27 cellular contexts compared by ENCODE assay signal in the genomic region with DNA sequence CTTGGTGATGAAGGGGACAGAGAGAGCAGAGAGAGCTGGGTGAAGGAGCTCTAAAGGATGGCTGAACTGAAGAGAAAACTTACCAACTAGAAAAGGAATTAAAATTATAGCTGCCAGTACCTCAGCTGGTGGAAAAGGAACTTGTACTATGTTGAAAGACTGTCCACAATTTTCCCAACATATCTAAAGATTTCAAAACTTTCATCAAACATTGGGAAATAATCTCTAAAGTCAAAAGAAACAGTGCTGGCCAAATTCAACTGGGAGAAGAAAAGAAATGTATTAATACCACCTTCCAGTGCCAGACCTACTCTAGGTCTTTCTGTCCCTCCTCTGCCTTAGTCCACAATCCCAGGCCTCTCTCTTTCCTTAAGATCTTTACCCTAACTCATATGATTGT. TPM values are rescaled to one million over a fixed set of nuclear protein-coding genes. Genes with fewer than 3 reads are reported as not detected.
DNase-seq lines count a peak whose midpoint lies in the region; ATAC-seq, FAIRE-seq and TF ChIP-seq lines count a peak whose summit lies in the region.
"Had no signal": no experiment of that assay in that cellular context is flagged by ENCODE, and none has a peak within 500 bp of the region (broad histone marks: within the 10 kb centered on the region; RNA-seq: fewer than 3 reads in every experiment).

No MANE protein-coding gene starts in this region.

- peaks cover 29 to 77% (median 63%) of the 10 kb centered on the region in 4 donors for H3K36me3 ChIP-seq in upper lobe of left lung

- no peaks in the 10 kb centered on the region for H3K27me3 Mint-ChIP-seq in activated T-cell treated with anti-CD3 and anti-CD28 coated beads, Interleukin-2, amount 50 U/mL, for 24 hours
- H3K27me3 Mint-ChIP-seq: activated naive CD8-positive, alpha-beta T cell treated with anti-CD3 and anti-CD28 coated beads, Interleukin-2, amount 10 ng/mL, durations not matched to agents 7 days and 5 days; activated T-helper 17 cell treated with anti-CD3 and anti-CD28 coated beads, Interleukin-2, amount 50 U/mL, for 72 hours; effector memory CD8-positive, alpha-beta T cell had no signal

- peaks cover 20% of the 10 kb centered on the region for H3K4me1 Mint-ChIP-seq in activated T-cell treated with anti-CD3 and anti-CD28 coated beads, Interleukin-2, amount 50 U/mL, for 24 hours (ENCODE audit: low read depth)

- no peaks in the 10 kb centered on the region for H3K27me3 ChIP-seq in upper lobe of left lung
- H3K27me3 ChIP-seq: BLaER1, body of pancreas, esophagus squamous epithelium, heart right ventricle, stomach had no signal

- POLR2A ChIA-PET in RWPE1 (lab: Yijun Ruan, JAX; ENCODE audit: low non-redundant PET): no interaction called here

- H3K4me1 ChIP-seq in upper lobe of left lung: peaks cover 9 to 20% (median 16%) of the 10 kb centered on the region in 4 donors

- peak overlapping the region; percentile 29 for H3K27ac Mint-ChIP-seq in activated T-cell treated with anti-CD3 and anti-CD28 coated beads, Interleukin-2, amount 50 U/mL, for 24 hours
- H3K27ac Mint-ChIP-seq: activated naive CD8-positive, alpha-beta T cell treated with anti-CD3 and anti-CD28 coated beads, Interleukin-2, amount 10 ng/mL, durations not matched to agents 7 days and 5 days; activated T-helper 17 cell treated with anti-CD3 and anti-CD28 coated beads, Interleukin-2, amount 50 U/mL, for 72 hours had no signal

- no peak for ATAC-seq in upper lobe of left lung (ENCODE audit: low FRiP score in 2 of 2)
- ATAC-seq: activated T-helper 17 cell treated with anti-CD3 and anti-CD28 coated beads, Interleukin-2, amount 50 U/mL, for 72 hours; body of pancreas; effector memory CD8-positive, alpha-beta T cell; PC-3 had no signal

- no peaks in the 10 kb centered on the region for H3K9me3 ChIP-seq in upper lobe of left lung
- H3K9me3 ChIP-seq: BLaER1, body of pancreas, esophagus squamous epithelium, HAP-1, heart right ventricle, left ventricle myocardium inferior, stomach had no signal

- no peak for DNase-seq in activated T-cell treated with anti-CD3 and anti-CD28 coated beads, Interleukin-2, amount 50 U/mL, for 24 hours
- DNase-seq in activated T-cell treated with anti-CD3 and anti-CD28 coated beads, Interleukin-2, amount 50 U/mL, for 48 hours: no peak
- DNase-seq in RWPE1 (ENCODE audit: low spot score): no peak
- peak; percentile 45 for DNase-seq in fibroblast of the aortic adventitia (ENCODE audit: low read depth)
- DNase-seq in upper lobe of left lung: no peak
- DNase-seq in frontal cortex (ENCODE audit: low spot score in 2 of 2): no peak
- no peak for DNase-seq in SHP77 treated with DMSO at 0.1 percent for 48 hours (lab: John Stamatoyannopoulos, UW)
- no peak for DNase-seq in RCC 7860 (ENCODE audit: low spot score)
- DNase-seq: 8988T; activated CD4-positive, CD25-positive, alpha-beta regulatory T cell; activated naive CD8-positive, alpha-beta T cell treated with anti-CD3 and anti-CD28 coated beads, Interleukin-2, amount 10 ng/mL, durations not matched to agents 7 days and 5 days; effector memory CD8-positive, alpha-beta T cell; esophagus squamous epithelium; heart right ventricle; left ventricle myocardium inferior; NCI-H1694; PC-3; small intestine; stimulated activated CD4-positive, alpha-beta T cell treated with anti-CD3 and anti-CD28 coated beads, Interleukin-4, amount 100 ng/mL, for 24 hours; stomach; T-helper 9 cell had no signal

- TF ChIP-seq POLR2A in upper lobe of left lung (IDR thresholded peaks at IDR 0.05): no peak

- H3K4me3 ChIP-seq in fibroblast of the aortic adventitia (ENCODE audit: low read depth, low read length) (no peak overlapping the region), upper lobe of left lung (no peak overlapping the region)
- H3K4me3 ChIP-seq: BLaER1, body of pancreas, esophagus squamous epithelium, HAP-1, heart right ventricle, left ventricle myocardium inferior, stomach had no signal

- no peaks in the 10 kb centered on the region for H3K9me3 Mint-ChIP-seq in activated T-cell treated with anti-CD3 and anti-CD28 coated beads, Interleukin-2, amount 50 U/mL, for 24 hours
- H3K9me3 Mint-ChIP-seq: activated naive CD8-positive, alpha-beta T cell treated with anti-CD3 and anti-CD28 coated beads, Interleukin-2, amount 10 ng/mL, durations not matched to agents 7 days and 5 days; activated T-helper 17 cell treated with anti-CD3 and anti-CD28 coated beads, Interleukin-2, amount 50 U/mL, for 72 hours; effector memory CD8-positive, alpha-beta T cell had no signal

- no peak for TF ChIP-seq EP300 in upper lobe of left lung (IDR thresholded peaks at IDR 0.05)

- H3K27ac ChIP-seq in RWPE1: peak overlapping the region; percentile 68
- peak overlapping the region in 3 of 4 donors; percentile 4 to 47 (median 45) for H3K27ac ChIP-seq in upper lobe of left lung
- H3K27ac ChIP-seq: BLaER1, body of pancreas, left ventricle myocardium inferior had no signal

- H3K36me3 Mint-ChIP-seq in activated T-cell treated with anti-CD3 and anti-CD28 coated beads, Interleukin-2, amount 50 U/mL, for 24 hours (ENCODE audit: low read depth): peaks cover 99% of the 10 kb centered on the region

- H3K4me3 Mint-ChIP-seq in activated T-cell treated with anti-CD3 and anti-CD28 coated beads, Interleukin-2, amount 50 U/mL, for 24 hours: no peak overlapping the region
- H3K4me3 Mint-ChIP-seq: activated naive CD8-positive, alpha-beta T cell treated with anti-CD3 and anti-CD28 coated beads, Interleukin-2, amount 10 ng/mL, durations not matched to agents 7 days and 5 days; activated T-helper 17 cell treated with anti-CD3 and anti-CD28 coated beads, Interleukin-2, amount 50 U/mL, for 72 hours; effector memory CD8-positive, alpha-beta T cell had no signal

- no peak for FAIRE-seq in frontal cortex (lab: Jason Lieb, UNC)
- no peak for FAIRE-seq in RCC 7860 (lab: Jason Lieb, UNC)
- FAIRE-seq: GM18507, small intestine had no signal

- TF ChIP-seq CTCF in RWPE1 (conservative IDR thresholded peaks at IDR 0.05; ENCODE audit: low read depth): no peak
- no peak for TF ChIP-seq CTCF in fibroblast of the aortic adventitia (IDR thresholded peaks at IDR 0.05; ENCODE audit: insufficient read depth, low read length)
- TF ChIP-seq CTCF in upper lobe of left lung (IDR thresholded peaks at IDR 0.05): no peak

- CTCF ChIA-PET in RWPE1 (lab: Yijun Ruan, JAX): interaction anchor here (1.1 kb wide), 1 partner anchor 14 kb away, joined by 3 read pairs; no protein-coding TSS in a partner anchor

RNA-seq across cellular contexts. Expression of a gene that starts 6.1 kb away (rescaled TPM):
- total RNA-seq in fibroblast of the aortic adventitia (ENCODE audit: low replicate concordance): 29.9 and 43.3 TPM in 2 replicates
- total RNA-seq in upper lobe of left lung: 100 to 1,000 TPM in 1 of 6 donors, 10 to 100 TPM in 5; 52.3 to 136 (median 69.1) TPM
- total RNA-seq in frontal cortex: 27.3 TPM

RNA-seq across cellular contexts. Expression of a gene that starts 7.6 kb away (rescaled TPM):
- total RNA-seq in fibroblast of the aortic adventitia (ENCODE audit: low replicate concordance): 1.4 and 2.1 TPM in 2 replicates
- 10 to 100 TPM in 1 of 6 donors, 1 to 10 TPM in 5; 1.3 to 10.5 (median 3.1) TPM for total RNA-seq in upper lobe of left lung
- total RNA-seq in frontal cortex: 0.41 TPM

RNA-seq across cellular contexts. Expression of a gene that starts 18.9 kb away (rescaled TPM):
- total RNA-seq in fibroblast of the aortic adventitia (ENCODE audit: low replicate concordance) (62.4 and 71.5 TPM in 2 replicates), upper lobe of left lung (10 to 100 TPM; 22.1 to 80.4 (median 50.9) TPM), frontal cortex (7.3 TPM)

RNA-seq across cellular contexts. Expression of a gene that starts 22.6 kb away (rescaled TPM):
- total RNA-seq in fibroblast of the aortic adventitia (ENCODE audit: low replicate concordance) (not detected in 2 replicates), upper lobe of left lung (1 to 10 TPM in 1 of 6 donors, not detected in 5; 7.3 TPM), frontal cortex (0.82 TPM)
- total RNA-seq: activated naive CD8-positive, alpha-beta T cell treated with anti-CD3 and anti-CD28 coated beads, Interleukin-2, amount 10 ng/mL, durations not matched to agents 7 days and 5 days; body of pancreas; heart right ventricle; left ventricle myocardium inferior; SK-MEL-5; stomach had no signal

RNA-seq across cellular contexts. Expression of a gene that starts 28.7 kb away (rescaled TPM):
- total RNA-seq in fibroblast of the aortic adventitia (ENCODE audit: low replicate concordance) (0.63 TPM in 1 of 2 replicates, not detected in the other), upper lobe of left lung (10 to 100 TPM in 1 of 6 donors, 1 to 10 TPM in 5; 1.3 to 10.5 (median 2.9) TPM), frontal cortex (7.7 TPM)
